ENCODE assay signal across 8 cellular contexts in the genomic region with DNA sequence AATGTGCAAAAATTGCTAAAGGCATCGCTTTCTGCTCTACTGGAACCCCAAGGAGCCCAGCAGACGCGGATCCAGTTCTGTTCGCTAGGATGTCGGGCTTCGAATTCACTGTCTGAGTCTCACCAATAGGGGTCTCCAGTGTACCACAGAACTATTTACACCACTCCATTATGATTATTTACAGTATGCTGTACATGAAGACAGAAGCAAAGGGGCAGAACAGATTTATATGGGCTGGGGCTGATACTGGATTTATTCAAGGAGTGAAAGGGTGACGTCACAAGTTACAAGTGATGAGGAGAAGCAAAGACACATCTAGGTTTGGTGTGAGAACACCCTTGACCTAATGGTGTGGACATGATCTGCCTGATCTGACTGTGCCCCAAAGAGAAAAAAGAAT.
DNase-seq lines count a peak whose midpoint lies in the region; ATAC-seq, FAIRE-seq and TF ChIP-seq lines count a peak whose summit lies in the region.

No MANE protein-coding gene starts in this region.

- peak; percentile 71 for FAIRE-seq in G401.6 (lab: Jason Lieb, UNC)

- no peaks in the 10 kb centered on the region for H3K36me3 ChIP-seq in prostate gland

- no peaks in the 10 kb centered on the region for H3K9me3 ChIP-seq in prostate gland

- TF ChIP-seq POLR2A in prostate gland (IDR thresholded peaks at IDR 0.05): no peak

- ATAC-seq in HG03097 (IDR thresholded peaks at IDR 0.05; ENCODE audit: low FRiP score, unreplicated experiment) (peak; percentile 57), GM21619 (IDR thresholded peaks at IDR 0.05; ENCODE audit: unreplicated experiment) (no peak)

- intact Hi-C loops in prostate gland (cut with DNase I): loop anchor here (5.0 to 10.0 kb wide), 2 partner anchors 318 to 720 kb away; no protein-coding TSS in a partner anchor

- TF ChIP-seq CTCF in 22Rv1 (IDR thresholded peaks at IDR 0.05): peak; percentile 73
- TF ChIP-seq CTCF in VCaP (conservative IDR thresholded peaks at IDR 0.05): peak; percentile 87
- peak in 3 of 4 experiments; percentile 49 to 74 (median 65) for TF ChIP-seq CTCF in prostate gland (IDR thresholded peaks at IDR 0.05)

- WGBS in prostate gland: 18% methylated on average over 7 of the region's 7 CpGs

- no peaks in the 10 kb centered on the region for H3K27me3 ChIP-seq in prostate gland (replicated peaks; ENCODE audit: insufficient read depth)

- no peak overlapping the region for H3K27ac ChIP-seq in 22Rv1
- no peak overlapping the region for H3K27ac ChIP-seq in VCaP
- H3K27ac ChIP-seq in prostate gland: no peak overlapping the region

- no peaks in the 10 kb centered on the region for H3K4me1 ChIP-seq in prostate gland (replicated peaks)

- H3K4me3 ChIP-seq in prostate gland: no peak overlapping the region

- DNase-seq in NCI-H2107 treated with DMSO at 0.1 percent for 48 hours (lab: John Stamatoyannopoulos, UW; ENCODE audit: unreplicated experiment) (peak; percentile 68), glomerular visceral epithelial cell (ENCODE audit: extremely low spot score) (peak; percentile 43), prostate gland (ENCODE audit: low spot score) (peak; percentile 26)
